Comparison of ENCODE assay signal across 1 cellular context in genomic region chr9:137277329-137278041, GRCh38.
TF ChIP-seq lines count a peak whose summit lies in the region.

Gene TOR4A, plus strand, starts transcription at chr9:137277726. Its CDS starts 964 bp downstream, at chr9:137278690.

TF ChIP-seq in HepG2, 621 proteins besides CTCF, POLR2A, EP300 and RAD21 (continued from another document and continues in another):
- TF ChIP-seq ZFP91 (CRISPR knock-in tag; IDR thresholded peaks at IDR 0.05; ENCODE audit: borderline replicate concordance): peak; percentile 79; the same call in 1 of the 2 replicates
- no peak for TF ChIP-seq TOPORS (CRISPR knock-in tag; IDR thresholded peaks at IDR 0.05)
- TF ChIP-seq, protein P1, sequence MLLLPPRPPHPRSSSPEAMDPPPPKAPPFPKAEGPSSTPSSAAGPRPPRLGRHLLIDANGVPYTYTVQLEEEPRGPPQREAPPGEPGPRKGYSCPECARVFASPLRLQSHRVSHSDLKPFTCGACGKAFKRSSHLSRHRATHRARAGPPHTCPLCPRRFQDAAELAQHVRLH (CRISPR knock-in tag; IDR thresholded peaks at IDR 0.05; ENCODE audit: borderline replicate concordance, low read depth): 0 out of 2 replicates have a peak, but pooled peaks have one; percentile 57
- 0 out of 2 replicates have a peak, but pooled peaks have one; percentile 55 for TF ChIP-seq NR1H2 (CRISPR knock-in tag; IDR thresholded peaks at IDR 0.05; ENCODE audit: borderline replicate concordance, low read depth)
- 0 out of 2 replicates have a peak, but pooled peaks have one; percentile 24 for TF ChIP-seq ZHX2 (IDR thresholded peaks at IDR 0.05; ENCODE audit: low read depth)
- 0 out of 2 replicates have a peak, but pooled peaks have one; percentile 32 for TF ChIP-seq ZHX2 (CRISPR knock-in tag; IDR thresholded peaks at IDR 0.05; ENCODE audit: borderline replicate concordance)
- TF ChIP-seq ZNF230 (CRISPR knock-in tag; IDR thresholded peaks at IDR 0.05): no peak
- peak; percentile 21; the same call in 1 of the 2 replicates for TF ChIP-seq ZMYM3 (CRISPR knock-in tag; IDR thresholded peaks at IDR 0.05)
- no peak for TF ChIP-seq ZNF337 (CRISPR knock-in tag; IDR thresholded peaks at IDR 0.05; ENCODE audit: borderline replicate concordance, low read depth)
- no peak; the same call in 1 of the 2 replicates for TF ChIP-seq ZNF614 (CRISPR knock-in tag; IDR thresholded peaks at IDR 0.05; ENCODE audit: borderline replicate concordance)
- no peak for TF ChIP-seq ZNF784 (CRISPR knock-in tag; IDR thresholded peaks at IDR 0.05; ENCODE audit: borderline replicate concordance)
- no peak for TF ChIP-seq SOX13 (IDR thresholded peaks at IDR 0.05)
- peak in 1 of 2 experiments; percentile 52; a peak in 2 of 4 replicates for TF ChIP-seq SOX13 (CRISPR knock-in tag; conservative IDR thresholded peaks at IDR 0.05 in 1 of 2, IDR thresholded peaks at IDR 0.05 in 1 of 2)
- TF ChIP-seq ZEB1 (IDR thresholded peaks at IDR 0.05; ENCODE audit: insufficient replicate concordance, low read depth): peak; percentile 73
- TF ChIP-seq, protein P2, sequence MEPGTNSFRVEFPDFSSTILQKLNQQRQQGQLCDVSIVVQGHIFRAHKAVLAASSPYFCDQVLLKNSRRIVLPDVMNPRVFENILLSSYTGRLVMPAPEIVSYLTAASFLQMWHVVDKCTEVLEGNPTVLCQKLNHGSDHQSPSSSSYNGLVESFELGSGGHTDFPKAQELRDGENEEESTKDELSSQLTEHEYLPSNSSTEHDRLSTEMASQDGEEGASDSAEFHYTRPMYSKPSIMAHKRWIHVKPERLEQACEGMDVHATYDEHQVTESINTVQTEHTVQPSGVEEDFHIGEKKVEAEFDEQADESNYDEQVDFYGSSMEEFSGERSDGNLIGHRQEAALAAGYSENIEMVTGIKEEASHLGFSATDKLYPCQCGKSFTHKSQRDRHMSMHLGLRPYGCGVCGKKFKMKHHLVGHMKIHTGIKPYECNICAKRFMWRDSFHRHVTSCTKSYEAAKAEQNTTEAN (CRISPR knock-in tag; conservative IDR thresholded peaks at IDR 0.05): peak; percentile 52; the same call in 1 of the 2 replicates
- no peak for TF ChIP-seq MLXIP (CRISPR knock-in tag; IDR thresholded peaks at IDR 0.05; ENCODE audit: borderline replicate concordance)
- peak; percentile 53 for TF ChIP-seq POGK (CRISPR knock-in tag; conservative IDR thresholded peaks at IDR 0.05)
- TF ChIP-seq ZNF597 (CRISPR knock-in tag; IDR thresholded peaks at IDR 0.05): no peak
- peak; percentile 58; the same call in 1 of the 2 replicates for TF ChIP-seq ZFP36L2 (CRISPR knock-in tag; IDR thresholded peaks at IDR 0.05)
- TF ChIP-seq MNT (IDR thresholded peaks at IDR 0.05): peak; percentile 4; the same call in 1 of the 2 replicates
- TF ChIP-seq, protein P3, sequence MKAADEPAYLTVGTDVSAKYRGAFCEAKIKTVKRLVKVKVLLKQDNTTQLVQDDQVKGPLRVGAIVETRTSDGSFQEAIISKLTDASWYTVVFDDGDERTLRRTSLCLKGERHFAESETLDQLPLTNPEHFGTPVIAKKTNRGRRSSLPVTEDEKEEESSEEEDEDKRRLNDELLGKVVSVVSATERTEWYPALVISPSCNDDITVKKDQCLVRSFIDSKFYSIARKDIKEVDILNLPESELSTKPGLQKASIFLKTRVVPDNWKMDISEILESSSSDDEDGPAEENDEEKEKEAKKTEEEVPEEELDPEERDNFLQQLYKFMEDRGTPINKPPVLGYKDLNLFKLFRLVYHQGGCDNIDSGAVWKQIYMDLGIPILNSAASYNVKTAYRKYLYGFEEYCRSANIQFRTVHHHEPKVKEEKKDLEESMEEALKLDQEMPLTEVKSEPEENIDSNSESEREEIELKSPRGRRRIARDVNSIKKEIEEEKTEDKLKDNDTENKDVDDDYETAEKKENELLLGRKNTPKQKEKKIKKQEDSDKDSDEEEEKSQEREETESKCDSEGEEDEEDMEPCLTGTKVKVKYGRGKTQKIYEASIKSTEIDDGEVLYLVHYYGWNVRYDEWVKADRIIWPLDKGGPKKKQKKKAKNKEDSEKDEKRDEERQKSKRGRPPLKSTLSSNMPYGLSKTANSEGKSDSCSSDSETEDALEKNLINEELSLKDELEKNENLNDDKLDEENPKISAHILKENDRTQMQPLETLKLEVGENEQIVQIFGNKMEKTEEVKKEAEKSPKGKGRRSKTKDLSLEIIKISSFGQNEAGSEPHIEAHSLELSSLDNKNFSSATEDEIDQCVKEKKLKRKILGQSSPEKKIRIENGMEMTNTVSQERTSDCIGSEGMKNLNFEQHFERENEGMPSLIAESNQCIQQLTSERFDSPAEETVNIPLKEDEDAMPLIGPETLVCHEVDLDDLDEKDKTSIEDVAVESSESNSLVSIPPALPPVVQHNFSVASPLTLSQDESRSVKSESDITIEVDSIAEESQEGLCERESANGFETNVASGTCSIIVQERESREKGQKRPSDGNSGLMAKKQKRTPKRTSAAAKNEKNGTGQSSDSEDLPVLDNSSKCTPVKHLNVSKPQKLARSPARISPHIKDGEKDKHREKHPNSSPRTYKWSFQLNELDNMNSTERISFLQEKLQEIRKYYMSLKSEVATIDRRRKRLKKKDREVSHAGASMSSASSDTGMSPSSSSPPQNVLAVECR (CRISPR knock-in tag; IDR thresholded peaks at IDR 0.05; ENCODE audit: borderline replicate concordance): peak; percentile 87
- TF ChIP-seq ZNF121 (CRISPR knock-in tag; IDR thresholded peaks at IDR 0.05): 0 out of 2 replicates have a peak, but pooled peaks have one; percentile 21
- peak; percentile 23 for TF ChIP-seq MAZ (IDR thresholded peaks at IDR 0.05; ENCODE audit: borderline replicate concordance, low read depth, low read length)
- TF ChIP-seq MAZ (CRISPR knock-in tag; IDR thresholded peaks at IDR 0.05; ENCODE audit: low read depth): peak; percentile 61
- no peak for TF ChIP-seq NCOA5 (CRISPR knock-in tag; IDR thresholded peaks at IDR 0.05)
- TF ChIP-seq HNRNPLL (IDR thresholded peaks at IDR 0.05; ENCODE audit: low read depth, low read length, poor library complexity, severe bottlenecking): peak; percentile 70
- TF ChIP-seq KMT2A (CRISPR knock-in tag; IDR thresholded peaks at IDR 0.05): peak; percentile 57; the same call in 1 of the 2 replicates
- peak; percentile 79; the same call in 1 of the 2 replicates for TF ChIP-seq TBX2 (CRISPR knock-in tag; IDR thresholded peaks at IDR 0.05; ENCODE audit: borderline replicate concordance)
- peak; percentile 89 for TF ChIP-seq IRF2 (CRISPR knock-in tag; IDR thresholded peaks at IDR 0.05)
- TF ChIP-seq ZNF335 (CRISPR knock-in tag; IDR thresholded peaks at IDR 0.05): peak; percentile 81; the same call in 1 of the 2 replicates
- no peak for TF ChIP-seq ZNF34 (CRISPR knock-in tag; IDR thresholded peaks at IDR 0.05; ENCODE audit: borderline replicate concordance)
